9 cellular contexts compared by ENCODE assay signal in the genomic region with DNA sequence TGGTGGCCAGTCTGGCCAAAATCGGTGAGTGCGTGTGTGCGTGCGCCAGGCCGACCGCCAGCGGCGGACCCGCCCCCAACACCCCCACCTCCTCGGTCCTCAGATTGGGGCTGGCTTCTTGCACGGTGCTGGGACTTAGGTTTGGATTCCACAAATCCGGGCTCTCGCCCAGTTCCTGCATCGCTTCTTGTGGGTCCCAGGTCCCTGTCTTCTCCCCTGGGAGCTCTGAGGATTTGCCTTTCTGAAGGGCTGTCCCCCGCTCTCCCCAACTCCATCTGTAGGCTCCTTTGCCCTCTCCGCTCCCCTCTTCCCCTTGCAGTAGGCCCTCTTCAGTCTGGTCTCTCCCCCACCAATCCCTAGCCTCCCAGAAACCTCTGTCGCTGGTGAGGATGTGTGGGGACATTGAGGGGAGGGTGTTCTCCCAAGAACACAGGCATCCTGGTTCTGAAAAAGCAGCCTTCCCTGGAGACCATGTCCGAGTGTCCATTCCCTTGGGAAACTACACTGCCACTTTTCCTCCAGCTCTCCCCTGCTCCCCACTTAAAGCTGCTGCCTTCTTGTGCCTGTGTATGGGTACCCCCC. TPM values are rescaled to one million over a fixed set of nuclear protein-coding genes. Genes with fewer than 3 reads are reported as not detected.
DNase-seq lines count a peak whose midpoint lies in the region; ATAC-seq and TF ChIP-seq lines count a peak whose summit lies in the region.
"Had no signal": no experiment of that assay in that cellular context is flagged by ENCODE, and none has a peak within 500 bp of the region (broad histone marks: within the 10 kb centered on the region; RNA-seq: fewer than 3 reads in every experiment).

No MANE protein-coding gene starts in this region.

- H3K4me1 ChIP-seq in CD8-positive, alpha-beta memory T cell (ENCODE audit: insufficient read depth, low read length), result peaks cover 39% of the 10 kb centered on the region
- H3K4me1 ChIP-seq in NT2/D1 (ENCODE audit: insufficient read depth, insufficient read length) (peaks cover 28% of the 10 kb centered on the region), endocrine pancreas (ENCODE audit: control insufficient read depth, insufficient read depth, low read length) (no peaks in the 10 kb centered on the region)

- peak overlapping the region in 2 of 8 donors; percentile 56 to 93 for H3K27ac Mint-ChIP-seq in CD8-positive, alpha-beta memory T cell
- H3K27ac Mint-ChIP-seq in osteocyte (ENCODE audit: unreplicated experiment), result peak overlapping the region; percentile 38

- ATAC-seq in GM21825 (IDR thresholded peaks at IDR 0.05; ENCODE audit: unreplicated experiment), result no peak
- ATAC-seq in HG03457 (IDR thresholded peaks at IDR 0.05; ENCODE audit: unreplicated experiment), result no peak
- ATAC-seq in HG02571 (IDR thresholded peaks at IDR 0.05; ENCODE audit: unreplicated experiment), result no peak
- ATAC-seq: left lobe of liver had no signal

- H3K9ac ChIP-seq in NT2/D1 (ENCODE audit: insufficient read length, low read depth), result peak overlapping the region; percentile 82
- peak overlapping the region; percentile 43 for H3K9ac ChIP-seq in endocrine pancreas (ENCODE audit: control insufficient read depth, insufficient read depth, low read length)

- no peak for TF ChIP-seq CTCF in osteocyte (IDR thresholded peaks at IDR 0.05)

- peaks cover 28 to 47% (median 43%) of the 10 kb centered on the region in 3 donors for H3K4me1 Mint-ChIP-seq in CD8-positive, alpha-beta memory T cell
- H3K4me1 Mint-ChIP-seq in osteocyte (ENCODE audit: unreplicated experiment), result peaks cover 37% of the 10 kb centered on the region

- no peaks in the 10 kb centered on the region for H3K9me3 ChIP-seq in CD8-positive, alpha-beta memory T cell (ENCODE audit: low read length)
- H3K9me3 ChIP-seq in NT2/D1 (ENCODE audit: insufficient read depth, low read length) (no peaks in the 10 kb centered on the region), endocrine pancreas (ENCODE audit: control insufficient read depth, low read length) (no peaks in the 10 kb centered on the region)

- no peaks in the 10 kb centered on the region for H3K27me3 Mint-ChIP-seq in CD8-positive, alpha-beta memory T cell
- no peaks in the 10 kb centered on the region for H3K27me3 Mint-ChIP-seq in osteocyte (ENCODE audit: unreplicated experiment)

- peak in 1 of 5 donors; percentile 36 for DNase-seq in CD8-positive, alpha-beta memory T cell
- no peak for DNase-seq in NT2/D1 (ENCODE audit: low read depth, low spot score)
- no peak for DNase-seq in osteocyte (ENCODE audit: extremely low spot score, unreplicated experiment)
- DNase-seq in dermis blood vessel endothelial cell, result no peak

- peak overlapping the region; percentile 73 for H3K4me3 ChIP-seq in CD8-positive, alpha-beta memory T cell (ENCODE audit: low read length)
- peak overlapping the region; percentile 68 for H3K4me3 ChIP-seq in NT2/D1 (ENCODE audit: insufficient read length, low read depth)
- no peak overlapping the region for H3K4me3 ChIP-seq in endocrine pancreas (ENCODE audit: control insufficient read depth, insufficient read depth, low read length)

- H3K4me3 Mint-ChIP-seq in CD8-positive, alpha-beta memory T cell, result peak overlapping the region; percentile 63 to 86 (median 82)
- peak overlapping the region; percentile 73 for H3K4me3 Mint-ChIP-seq in osteocyte (ENCODE audit: unreplicated experiment)

- H3K36me3 ChIP-seq in CD8-positive, alpha-beta memory T cell (ENCODE audit: insufficient read depth, low read length), result no peaks in the 10 kb centered on the region
- H3K36me3 ChIP-seq in NT2/D1 (ENCODE audit: insufficient read depth, insufficient read length, low read length), result peaks cover 3% of the 10 kb centered on the region
- no peaks in the 10 kb centered on the region for H3K36me3 ChIP-seq in endocrine pancreas (ENCODE audit: control insufficient read depth, insufficient read depth, low read length)

- H3K9me3 Mint-ChIP-seq in CD8-positive, alpha-beta memory T cell, result no peaks in the 10 kb centered on the region
- H3K9me3 Mint-ChIP-seq in osteocyte (ENCODE audit: unreplicated experiment), result no peaks in the 10 kb centered on the region

- CTCF ChIA-PET in CD8-positive, alpha-beta memory T cell (lab: Charles Lee), result interaction anchor here (1.3 kb wide), 1 partner anchor 57 kb away, joined by 3 read pairs; the partner anchor contains the start of gene E2F4

- no peaks in the 10 kb centered on the region for H3K27me3 ChIP-seq in CD8-positive, alpha-beta memory T cell (ENCODE audit: insufficient read depth, low read length, poor library complexity, severe bottlenecking)
- H3K27me3 ChIP-seq in NT2/D1 (ENCODE audit: insufficient read depth, insufficient read length), result peaks cover 36% of the 10 kb centered on the region
- H3K27me3 ChIP-seq in endocrine pancreas (ENCODE audit: control insufficient read depth, insufficient read depth, low read length), result no peaks in the 10 kb centered on the region

- H3K36me3 Mint-ChIP-seq in CD8-positive, alpha-beta memory T cell, result peaks cover 0 to 4% (median 0%) of the 10 kb centered on the region in 3 donors
- no peaks in the 10 kb centered on the region for H3K36me3 Mint-ChIP-seq in osteocyte (ENCODE audit: unreplicated experiment)

- POLR2A ChIA-PET in CD8-positive, alpha-beta memory T cell (lab: Charles Lee), result interaction anchor here (1.0 kb wide), 1 partner anchor 23 kb away, joined by 3 read pairs; the partner anchor contains the start of gene TMEM208

- no peak overlapping the region for H3K27ac ChIP-seq in CD8-positive, alpha-beta memory T cell (ENCODE audit: low read depth, low read length)

RNA-seq across cellular contexts. Expression of gene SLC9A5, which starts 0.5 kb away (rescaled TPM):
- total RNA-seq in CD8-positive, alpha-beta memory T cell, result 1 to 10 TPM; 5.2 TPM
- polyA plus RNA-seq in CD8-positive, alpha-beta memory T cell, result not detected
- 4.2 and 4.4 TPM in 2 replicates for total RNA-seq in osteocyte
- 0.56 and 1.2 TPM in 2 replicates for total RNA-seq in dermis blood vessel endothelial cell

RNA-seq across cellular contexts. Expression of gene FHOD1, which starts 2.0 kb away (rescaled TPM):
- 100 to 1,000 TPM; 111 to 117 TPM for total RNA-seq in CD8-positive, alpha-beta memory T cell
- 5.5 TPM for polyA plus RNA-seq in CD8-positive, alpha-beta memory T cell
- 60.0 and 71.7 TPM in 2 replicates for total RNA-seq in osteocyte
- 25.5 and 37.4 TPM in 2 replicates for total RNA-seq in dermis blood vessel endothelial cell

RNA-seq across cellular contexts. Expression of gene TMEM208, which starts 22.3 kb away (rescaled TPM):
- 10 to 100 TPM; 58.4 to 69.5 TPM for total RNA-seq in CD8-positive, alpha-beta memory T cell
- 83.7 TPM for polyA plus RNA-seq in CD8-positive, alpha-beta memory T cell
- total RNA-seq in osteocyte (41.0 and 44.5 TPM in 2 replicates), dermis blood vessel endothelial cell (21.1 and 31.7 TPM in 2 replicates)

RNA-seq across cellular contexts. Expression of gene PLEKHG4, which starts 30.1 kb away (rescaled TPM):
- 10 to 100 TPM; 25.3 to 29.3 TPM for total RNA-seq in CD8-positive, alpha-beta memory T cell
- polyA plus RNA-seq in CD8-positive, alpha-beta memory T cell, result 1.6 TPM
- total RNA-seq in osteocyte (10.1 and 11.4 TPM in 2 replicates), dermis blood vessel endothelial cell (10.0 and 16.5 TPM in 2 replicates)

RNA-seq across cellular contexts. Expression of gene ELMO3, which starts 50.3 kb away (rescaled TPM):
- 1 to 10 TPM; 5.0 to 5.3 TPM for total RNA-seq in CD8-positive, alpha-beta memory T cell
- polyA plus RNA-seq in CD8-positive, alpha-beta memory T cell, result not detected
- total RNA-seq in osteocyte (1.7 and 2.1 TPM in 2 replicates), dermis blood vessel endothelial cell (0.74 and 1.9 TPM in 2 replicates)
